In the genomic region with DNA sequence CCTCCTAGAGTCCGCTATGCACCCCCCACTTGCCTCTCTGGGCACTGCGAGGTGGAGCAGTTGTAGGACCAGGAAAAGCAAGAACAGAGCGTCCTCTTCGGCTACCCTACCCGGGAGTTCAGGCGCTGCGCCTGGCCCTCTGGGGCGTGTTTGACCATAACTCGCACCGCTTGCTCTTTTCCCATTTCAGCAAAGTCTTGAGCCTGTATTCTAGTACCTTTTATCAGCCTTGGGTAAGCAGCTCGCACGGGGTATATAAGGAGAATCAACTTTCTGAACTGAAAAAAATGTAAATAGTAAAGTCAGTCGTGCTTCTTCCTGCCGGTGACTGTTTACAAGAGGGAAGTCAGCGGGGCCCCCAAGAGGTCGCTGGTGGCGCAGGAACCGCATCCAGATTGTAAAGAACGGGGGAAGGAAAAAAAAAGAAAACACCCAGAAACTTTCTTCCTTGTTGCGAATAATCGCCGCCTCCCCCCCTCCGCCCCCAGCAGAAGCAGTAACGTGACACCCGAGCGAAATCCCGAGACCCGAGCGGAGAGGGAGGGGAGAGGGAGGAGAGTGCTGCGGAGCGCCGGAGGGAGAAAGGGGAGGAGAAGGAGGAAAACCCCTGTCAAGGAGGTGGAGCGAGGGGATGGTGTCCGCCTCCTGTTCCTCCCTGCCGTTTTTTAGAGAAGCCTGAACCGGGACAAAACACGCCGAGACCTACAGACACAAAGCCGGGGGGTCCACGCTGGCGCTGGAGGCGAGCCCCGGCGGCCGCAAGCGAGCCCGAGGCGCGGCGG, we compare ENCODE assay signal across 2 cellular contexts.
TF ChIP-seq lines count a peak whose summit lies in the region.

A gene with protein sequence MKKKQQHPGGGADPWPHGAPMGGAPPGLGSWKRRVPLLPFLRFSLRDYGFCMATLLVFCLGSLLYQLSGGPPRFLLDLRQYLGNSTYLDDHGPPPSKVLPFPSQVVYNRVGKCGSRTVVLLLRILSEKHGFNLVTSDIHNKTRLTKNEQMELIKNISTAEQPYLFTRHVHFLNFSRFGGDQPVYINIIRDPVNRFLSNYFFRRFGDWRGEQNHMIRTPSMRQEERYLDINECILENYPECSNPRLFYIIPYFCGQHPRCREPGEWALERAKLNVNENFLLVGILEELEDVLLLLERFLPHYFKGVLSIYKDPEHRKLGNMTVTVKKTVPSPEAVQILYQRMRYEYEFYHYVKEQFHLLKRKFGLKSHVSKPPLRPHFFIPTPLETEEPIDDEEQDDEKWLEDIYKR (plus strand): TSS at position 668 of the 782 bp plus-strand sequence. CDS start 401 bp downstream, outside the sequence.

TF ChIP-seq in HCT116, 20 proteins besides CTCF, POLR2A, EP300 and RAD21 (continued from another document):
- TF ChIP-seq, protein P1, sequence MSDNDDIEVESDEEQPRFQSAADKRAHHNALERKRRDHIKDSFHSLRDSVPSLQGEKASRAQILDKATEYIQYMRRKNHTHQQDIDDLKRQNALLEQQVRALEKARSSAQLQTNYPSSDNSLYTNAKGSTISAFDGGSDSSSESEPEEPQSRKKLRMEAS (IDR thresholded peaks at IDR 0.05), result peak; percentile 55; the same call in 1 of the 2 replicates
- peak; percentile 51 for TF ChIP-seq POLR2AphosphoS5 (IDR thresholded peaks at IDR 0.05; ENCODE audit: low read depth, low read length)
- TF ChIP-seq, protein P2, sequence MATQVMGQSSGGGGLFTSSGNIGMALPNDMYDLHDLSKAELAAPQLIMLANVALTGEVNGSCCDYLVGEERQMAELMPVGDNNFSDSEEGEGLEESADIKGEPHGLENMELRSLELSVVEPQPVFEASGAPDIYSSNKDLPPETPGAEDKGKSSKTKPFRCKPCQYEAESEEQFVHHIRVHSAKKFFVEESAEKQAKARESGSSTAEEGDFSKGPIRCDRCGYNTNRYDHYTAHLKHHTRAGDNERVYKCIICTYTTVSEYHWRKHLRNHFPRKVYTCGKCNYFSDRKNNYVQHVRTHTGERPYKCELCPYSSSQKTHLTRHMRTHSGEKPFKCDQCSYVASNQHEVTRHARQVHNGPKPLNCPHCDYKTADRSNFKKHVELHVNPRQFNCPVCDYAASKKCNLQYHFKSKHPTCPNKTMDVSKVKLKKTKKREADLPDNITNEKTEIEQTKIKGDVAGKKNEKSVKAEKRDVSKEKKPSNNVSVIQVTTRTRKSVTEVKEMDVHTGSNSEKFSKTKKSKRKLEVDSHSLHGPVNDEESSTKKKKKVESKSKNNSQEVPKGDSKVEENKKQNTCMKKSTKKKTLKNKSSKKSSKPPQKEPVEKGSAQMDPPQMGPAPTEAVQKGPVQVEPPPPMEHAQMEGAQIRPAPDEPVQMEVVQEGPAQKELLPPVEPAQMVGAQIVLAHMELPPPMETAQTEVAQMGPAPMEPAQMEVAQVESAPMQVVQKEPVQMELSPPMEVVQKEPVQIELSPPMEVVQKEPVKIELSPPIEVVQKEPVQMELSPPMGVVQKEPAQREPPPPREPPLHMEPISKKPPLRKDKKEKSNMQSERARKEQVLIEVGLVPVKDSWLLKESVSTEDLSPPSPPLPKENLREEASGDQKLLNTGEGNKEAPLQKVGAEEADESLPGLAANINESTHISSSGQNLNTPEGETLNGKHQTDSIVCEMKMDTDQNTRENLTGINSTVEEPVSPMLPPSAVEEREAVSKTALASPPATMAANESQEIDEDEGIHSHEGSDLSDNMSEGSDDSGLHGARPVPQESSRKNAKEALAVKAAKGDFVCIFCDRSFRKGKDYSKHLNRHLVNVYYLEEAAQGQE (IDR thresholded peaks at IDR 0.05; ENCODE audit: low read depth), result no peak

TF ChIP-seq in liver, 16 proteins besides CTCF, POLR2A, EP300 and RAD21 (continued from another document):
- TF ChIP-seq, protein P3, sequence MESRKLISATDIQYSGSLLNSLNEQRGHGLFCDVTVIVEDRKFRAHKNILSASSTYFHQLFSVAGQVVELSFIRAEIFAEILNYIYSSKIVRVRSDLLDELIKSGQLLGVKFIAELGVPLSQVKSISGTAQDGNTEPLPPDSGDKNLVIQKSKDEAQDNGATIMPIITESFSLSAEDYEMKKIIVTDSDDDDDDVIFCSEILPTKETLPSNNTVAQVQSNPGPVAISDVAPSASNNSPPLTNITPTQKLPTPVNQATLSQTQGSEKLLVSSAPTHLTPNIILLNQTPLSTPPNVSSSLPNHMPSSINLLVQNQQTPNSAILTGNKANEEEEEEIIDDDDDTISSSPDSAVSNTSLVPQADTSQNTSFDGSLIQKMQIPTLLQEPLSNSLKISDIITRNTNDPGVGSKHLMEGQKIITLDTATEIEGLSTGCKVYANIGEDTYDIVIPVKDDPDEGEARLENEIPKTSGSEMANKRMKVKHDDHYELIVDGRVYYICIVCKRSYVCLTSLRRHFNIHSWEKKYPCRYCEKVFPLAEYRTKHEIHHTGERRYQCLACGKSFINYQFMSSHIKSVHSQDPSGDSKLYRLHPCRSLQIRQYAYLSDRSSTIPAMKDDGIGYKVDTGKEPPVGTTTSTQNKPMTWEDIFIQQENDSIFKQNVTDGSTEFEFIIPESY (IDR thresholded peaks at IDR 0.05), result no peak
- TF ChIP-seq YY1 (IDR thresholded peaks at IDR 0.05) (no peak), RXRA (IDR thresholded peaks at IDR 0.05) (no peak), GABPA (IDR thresholded peaks at IDR 0.05 in 1 of 2, conservative IDR thresholded peaks at IDR 0.05 in 1 of 2) (no peak), FOXA1 (IDR thresholded peaks at IDR 0.05) (no peak), SP1 (IDR thresholded peaks at IDR 0.05) (no peak), EGR1 (IDR thresholded peaks at IDR 0.05; ENCODE audit: low read depth in 2 of 2) (no peak), FOXA2 (IDR thresholded peaks at IDR 0.05) (no peak), TAF1 (conservative IDR thresholded peaks at IDR 0.05) (no peak)
- TF ChIP-seq, protein P4, sequence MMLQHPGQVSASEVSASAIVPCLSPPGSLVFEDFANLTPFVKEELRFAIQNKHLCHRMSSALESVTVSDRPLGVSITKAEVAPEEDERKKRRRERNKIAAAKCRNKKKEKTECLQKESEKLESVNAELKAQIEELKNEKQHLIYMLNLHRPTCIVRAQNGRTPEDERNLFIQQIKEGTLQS (IDR thresholded peaks at IDR 0.05), result no peak
- TF ChIP-seq, protein P1 (IDR thresholded peaks at IDR 0.05), result no peak
